ENCODE assay signal across 8 cellular contexts in genomic region chr19:38851622-38852230, GRCh38. TPM values are rescaled to one million over a fixed set of nuclear protein-coding genes. Genes with fewer than 3 reads are reported as not detected.
A peak's percentile ranks its signal among the peaks of the same experiment; 100 is the strongest.
DNase-seq lines count a peak whose midpoint lies in the region; ATAC-seq and TF ChIP-seq lines count a peak whose summit lies in the region.

No MANE protein-coding gene starts in this region.

- H3K36me3 Mint-ChIP-seq in neural crest cell (ENCODE audit: low read depth): peaks cover 14% of the 10 kb centered on the region

- H3K9me3 ChIP-seq in MG63: no peaks in the 10 kb centered on the region

- H3K4me3 ChIP-seq in AG09309 (ENCODE audit: control insufficient read depth, low read depth, low read length) (peak overlapping the region; percentile 79), MG63 (peak overlapping the region; percentile 83), foreskin fibroblast (ENCODE audit: low read depth in 1 of 2, low read length in 2 of 2) (peak overlapping the region; percentile 86 to 94)

- TF ChIP-seq POLR2A in Raji (IDR thresholded peaks at IDR 0.05; ENCODE audit: insufficient read depth, low read depth, low read length): peak; percentile 86

- H3K4me3 Mint-ChIP-seq in neural crest cell: peak overlapping the region; percentile 90
- H3K4me3 Mint-ChIP-seq in stimulated activated naive CD8-positive, alpha-beta T cell treated with anti-CD3 and anti-CD28 coated beads, Interleukin-15, amount 100 ng/mL, for 72 hours: peak overlapping the region; percentile 90 to 98

- H3K9me3 Mint-ChIP-seq in neural crest cell: peaks cover 1% of the 10 kb centered on the region
- H3K9me3 Mint-ChIP-seq in stimulated activated naive CD8-positive, alpha-beta T cell treated with anti-CD3 and anti-CD28 coated beads, Interleukin-15, amount 100 ng/mL, for 72 hours: no peaks in the 10 kb centered on the region

- H3K36me3 ChIP-seq in MG63: peaks cover 24% of the 10 kb centered on the region

- DNase-seq in AG09309 (ENCODE audit: low read depth) (peak; percentile 62), GM19240 (ENCODE audit: insufficient read length, low spot score) (peak; percentile 86), MG63 (peak; percentile 95), activated gamma-delta T cell treated with Interleukin-2 at 50 U/mL for 16 hours (peak; percentile 84), foreskin fibroblast (peak; percentile 92 to 99), neural crest cell (ENCODE audit: low read depth, low spot score) (peak; percentile 87)
- DNase-seq in stimulated activated naive CD8-positive, alpha-beta T cell treated with anti-CD3 and anti-CD28 coated beads, Interleukin-15, amount 100 ng/mL, for 72 hours: peak; percentile 90 to 93

- peaks cover 11% of the 10 kb centered on the region for H3K27me3 Mint-ChIP-seq in neural crest cell (ENCODE audit: low read depth)
- H3K27me3 Mint-ChIP-seq in stimulated activated naive CD8-positive, alpha-beta T cell treated with anti-CD3 and anti-CD28 coated beads, Interleukin-15, amount 100 ng/mL, for 72 hours: no peaks in the 10 kb centered on the region

- TF ChIP-seq CTCF in AG09309 (IDR thresholded peaks at IDR 0.05; ENCODE audit: control insufficient read depth, insufficient read depth, low read depth, low read length, missing control alignments): no peak
- TF ChIP-seq CTCF in foreskin fibroblast (IDR thresholded peaks at IDR 0.05; ENCODE audit: low read depth, low read length): no peak
- no peak for TF ChIP-seq CTCF in neural crest cell (conservative IDR thresholded peaks at IDR 0.05)

- peak; percentile 7 for ATAC-seq in stimulated activated naive CD8-positive, alpha-beta T cell treated with anti-CD3 and anti-CD28 coated beads, Interleukin-15, amount 100 ng/mL, for 72 hours

- H3K27ac Mint-ChIP-seq in neural crest cell (ENCODE audit: unreplicated experiment): peak overlapping the region; percentile 98
- peak overlapping the region; percentile 97 to 100 for H3K27ac Mint-ChIP-seq in stimulated activated naive CD8-positive, alpha-beta T cell treated with anti-CD3 and anti-CD28 coated beads, Interleukin-15, amount 100 ng/mL, for 72 hours

- peaks cover 57% of the 10 kb centered on the region for H3K4me1 Mint-ChIP-seq in neural crest cell
- peaks cover 58% of the 10 kb centered on the region for H3K4me1 Mint-ChIP-seq in stimulated activated naive CD8-positive, alpha-beta T cell treated with anti-CD3 and anti-CD28 coated beads, Interleukin-15, amount 100 ng/mL, for 72 hours

- H3K27me3 ChIP-seq in MG63: no peaks in the 10 kb centered on the region

RNA-seq across cellular contexts. Expression of gene HNRNPL, which starts 1.9 kb away (rescaled TPM):
- 385 and 511 TPM in 2 replicates for total RNA-seq in MG63 (2014; rRNA removed; shearing (Covaris generic); ENCODE audit: low replicate concordance)
- 718 and 728 TPM in 2 replicates for total RNA-seq in neural crest cell

RNA-seq across cellular contexts. Expression of gene ECH1, which starts 20.1 kb away (rescaled TPM):
- 76.7 and 102 TPM in 2 replicates for total RNA-seq in MG63 (2014; rRNA removed; shearing (Covaris generic); ENCODE audit: low replicate concordance)
- total RNA-seq in neural crest cell: 77.7 and 79.4 TPM in 2 replicates

RNA-seq across cellular contexts. Expression of gene RINL, which starts 26.3 kb away (rescaled TPM):
- total RNA-seq in MG63 (2014; rRNA removed; shearing (Covaris generic); ENCODE audit: low replicate concordance): 6.9 and 8.2 TPM in 2 replicates
- 1.4 and 1.6 TPM in 2 replicates for total RNA-seq in neural crest cell

RNA-seq across cellular contexts. Expression of gene LGALS4, which starts 39.0 kb away (rescaled TPM):
- total RNA-seq in MG63 (2014; rRNA removed; shearing (Covaris generic); ENCODE audit: low replicate concordance): not detected in 2 replicates
- total RNA-seq in neural crest cell: 0.77 and 0.86 TPM in 2 replicates

RNA-seq across cellular contexts. Expression of gene SIRT2, which starts 47.7 kb away (rescaled TPM):
- 45.3 and 72.9 TPM in 2 replicates for total RNA-seq in MG63 (2014; rRNA removed; shearing (Covaris generic); ENCODE audit: low replicate concordance)
- 27.4 and 28.9 TPM in 2 replicates for total RNA-seq in neural crest cell

Comparison
In these comparisons a context has a peak if more than half of its experiments do, and no peak if none do; other contexts are left out.
1. Peak in every context shown above with its lines: DNase-seq, ATAC-seq and H3K4me3 ChIP-seq.